ENCODE assay signal across 27 cellular contexts in the genomic region with DNA sequence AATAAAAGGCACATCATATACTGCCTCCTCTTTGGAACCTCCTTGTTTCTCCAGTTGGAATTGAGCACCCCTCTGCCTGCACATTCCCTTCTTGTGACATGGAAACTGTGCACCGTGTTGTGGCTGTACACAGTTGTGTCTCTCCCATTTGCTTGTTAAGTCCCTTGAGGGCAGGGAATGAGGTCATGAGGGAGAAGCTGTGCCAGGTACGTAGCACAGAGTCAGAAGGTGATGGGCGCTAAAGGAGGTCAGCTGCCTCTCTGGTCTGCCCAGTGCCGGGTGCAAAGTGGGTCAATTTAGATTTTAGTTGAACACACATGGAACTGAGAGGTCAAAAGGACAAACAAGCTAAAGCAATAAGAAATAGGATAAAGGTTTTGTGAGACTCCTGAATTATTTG.
"Had no signal": no experiment of that assay in that cellular context is flagged by ENCODE, and none has a peak within 500 bp of the region (broad histone marks: within the 10 kb centered on the region; RNA-seq: fewer than 3 reads in every experiment).

No MANE protein-coding gene starts in this region.

- H3K27me3 ChIP-seq: brain microvascular endothelial cell, esophagus squamous epithelium, right atrium auricular region, thyroid gland, upper lobe of left lung had no signal

- DNase-seq: activated CD4-positive, alpha-beta T cell treated with anti-CD3 and anti-CD28 coated beads for 4 hours; activated CD4-positive, alpha-beta T cell treated with anti-CD3 and anti-CD28 coated beads, Interleukin-2, amount 50 U/mL, for 4 hours; activated gamma-delta T cell treated with Interleukin-2 at 50 U/mL for 16 hours; activated naive CD4-positive, alpha-beta T cell treated with anti-CD3 and anti-CD28 coated beads, Interleukin-2, amount 50 U/mL, for 16 hours; activated T-cell treated with anti-CD3 and anti-CD28 coated beads, Interleukin-2, amount 50 U/mL, for 1 hour; amniotic stem cell; brain microvascular endothelial cell; esophagus squamous epithelium; glutamatergic neuron; mammary epithelial cell; naive thymus-derived CD4-positive, alpha-beta T cell; stimulated activated CD4-positive, alpha-beta T cell treated with anti-CD3 and anti-CD28 coated beads, Interleukin-1b, Interleukin-23, amount 100 ng/mL, for 48 hours; stimulated activated CD4-positive, alpha-beta T cell treated with anti-CD3 and anti-CD28 coated beads, Interleukin-4, amount 100 ng/mL, for 4 hours; stimulated activated CD8-positive, alpha-beta memory T cell treated with anti-CD3 and anti-CD28 coated beads, Interleukin-4, amount 100 ng/mL, for 48 hours; stimulated activated naive CD8-positive, alpha-beta T cell treated with anti-CD3 and anti-CD28 coated beads, Interleukin-15, amount 100 ng/mL, for 72 hours; T-helper 9 cell; thyroid gland; upper lobe of left lung had no signal

- H3K27ac ChIP-seq: brain microvascular endothelial cell, esophagus squamous epithelium, parathyroid adenoma, right atrium auricular region, thyroid gland, upper lobe of left lung, VCaP had no signal

- H3K36me3 ChIP-seq: brain microvascular endothelial cell, esophagus squamous epithelium, right atrium auricular region, thyroid gland, upper lobe of left lung had no signal

- H3K4me2 ChIP-seq: smooth muscle cell had no signal

- H3K9me3 ChIP-seq: esophagus squamous epithelium, right atrium auricular region, thyroid gland, upper lobe of left lung had no signal

- FAIRE-seq: astrocyte, frontal cortex, islet of Langerhans, TTC549 had no signal

- H3K4me3 ChIP-seq: esophagus squamous epithelium, right atrium auricular region, smooth muscle cell, thyroid gland, upper lobe of left lung had no signal

- H3K4me1 ChIP-seq: parathyroid adenoma, right atrium auricular region, thyroid gland, upper lobe of left lung had no signal

- H3K79me2 ChIP-seq: parathyroid adenoma had no signal

- ATAC-seq: naive thymus-derived CD4-positive, alpha-beta T cell; stimulated activated memory B cell treated with anti-CD40 and anti-IgM and Interleukin-4, amounts not matched to agents 10 μg/mL and 1 μg/mL and 100 μg/mL, for 72 hours; stimulated activated naive CD8-positive, alpha-beta T cell treated with anti-CD3 and anti-CD28 coated beads, Interleukin-15, amount 100 ng/mL, for 72 hours had no signal

- H3K9ac ChIP-seq: parathyroid adenoma had no signal

- H2AFZ ChIP-seq: parathyroid adenoma had no signal
